Comparison of ENCODE assay signal across 25 cellular contexts in genomic region chr14:75607044-75607443, GRCh38.
"Had no signal": no experiment of that assay in that cellular context is flagged by ENCODE, and none has a peak within 500 bp of the region (broad histone marks: within the 10 kb centered on the region; RNA-seq: fewer than 3 reads in every experiment).

No MANE protein-coding gene starts in this region.

- H3K36me3 ChIP-seq: colonic mucosa, esophagus squamous epithelium, gastrocnemius medialis, heart right ventricle, left lung, lower lobe of right lung had no signal

- H3K9me3 ChIP-seq: colonic mucosa, gastrocnemius medialis, lower lobe of right lung had no signal

- H3K27me3 ChIP-seq: colonic mucosa, esophagus squamous epithelium, gastrocnemius medialis, heart right ventricle, left lung had no signal

- DNase-seq: colonic mucosa; cortex of kidney; dermis blood vessel endothelial cell; dorsolateral prefrontal cortex; effector CD4-positive, alpha-beta T cell; effector memory CD4-positive, alpha-beta T cell; erythroblast; esophagus squamous epithelium; foreskin fibroblast; foreskin melanocyte; gastrocnemius medialis; glutamatergic neuron; head of caudate nucleus; heart right ventricle; hippocampal formation; left cardiac atrium; left lung; left ventricle myocardium superior; lower lobe of right lung; mesenchymal stem cell; midbrain had no signal

- ATAC-seq: gastrocnemius medialis, heart right ventricle, left cardiac atrium, left lung, left ventricle myocardium superior, lower lobe of right lung had no signal

- H3K4me3 ChIP-seq: colonic mucosa, dorsolateral prefrontal cortex, esophagus squamous epithelium, gastrocnemius medialis, left lung had no signal

- FAIRE-seq: endometrium, islet of Langerhans, keratinocyte had no signal

- H3K4me1 ChIP-seq: colonic mucosa had no signal

- H3K27ac ChIP-seq: colonic mucosa, epithelial cell of prostate, gastrocnemius medialis had no signal
